8 cellular contexts compared by ENCODE assay signal in genomic region chr15:48507416-48508065, GRCh38.
DNase-seq lines count a peak whose midpoint lies in the region; ATAC-seq and TF ChIP-seq lines count a peak whose summit lies in the region.

No MANE protein-coding gene starts in this region.

- H2AFZ ChIP-seq in KMS-11 (ENCODE audit: low read depth) = no peak overlapping the region

- H4K20me1 ChIP-seq in KMS-11 (ENCODE audit: insufficient read depth) = no peaks in the 10 kb centered on the region

- TF ChIP-seq CTCF in KMS-11 (conservative IDR thresholded peaks at IDR 0.05; ENCODE audit: low read depth, low read length) = peak; percentile 73
- TF ChIP-seq CTCF in VCaP (conservative IDR thresholded peaks at IDR 0.05) = peak; percentile 66
- peak; percentile 38 to 63 (median 50) for TF ChIP-seq CTCF in heart left ventricle (IDR thresholded peaks at IDR 0.05)
- TF ChIP-seq CTCF in gastrocnemius medialis (IDR thresholded peaks at IDR 0.05 in 4 of 5, conservative IDR thresholded peaks at IDR 0.05 in 1 of 5) = peak in 3 of 5 experiments; percentile 28 to 42 (median 30)

- peaks cover 0 to 2% (median 0%) of the 10 kb centered on the region in 12 donors for H3K9me3 ChIP-seq in heart left ventricle
- H3K9me3 ChIP-seq in gastrocnemius medialis = no peaks in the 10 kb centered on the region

- no peak overlapping the region for H3K27ac Mint-ChIP-seq in activated CD4-positive, alpha-beta T cell treated with anti-CD3 and anti-CD28 coated beads, Interleukin-2, amount 10 ng/mL, durations not matched to agents 7 days and 5 days

- no peaks in the 10 kb centered on the region for H3K4me1 Mint-ChIP-seq in activated CD4-positive, alpha-beta T cell treated with anti-CD3 and anti-CD28 coated beads, Interleukin-2, amount 10 ng/mL, durations not matched to agents 7 days and 5 days

- H3K9me3 Mint-ChIP-seq in activated CD4-positive, alpha-beta T cell treated with anti-CD3 and anti-CD28 coated beads, Interleukin-2, amount 10 ng/mL, durations not matched to agents 7 days and 5 days = no peaks in the 10 kb centered on the region

- H3K27ac ChIP-seq in KMS-11 (no peak overlapping the region), VCaP (0 out of 2 replicates have a peak overlapping the region, but pooled peaks have one; percentile 11), heart left ventricle (no peak overlapping the region), gastrocnemius medialis (no peak overlapping the region)

- no peak overlapping the region for H3K4me2 ChIP-seq in KMS-11

- in situ Hi-C loops in gastrocnemius medialis (cut with MboI; ENCODE audit: low sequenced_read_pairs in 4 of 4) = no loop called here

- H3K4me1 ChIP-seq in KMS-11 (ENCODE audit: low read depth, poor library complexity, severe bottlenecking) (no peaks in the 10 kb centered on the region), heart left ventricle (peaks cover 0 to 16% (median 0%) of the 10 kb centered on the region in 12 donors), gastrocnemius medialis (no peaks in the 10 kb centered on the region)

- H3K36me3 ChIP-seq in KMS-11 (ENCODE audit: insufficient read depth) (no peaks in the 10 kb centered on the region), heart left ventricle (peaks cover 0 to 96% (median 41%) of the 10 kb centered on the region in 9 donors), gastrocnemius medialis (no peaks in the 10 kb centered on the region)

- H3K79me2 ChIP-seq in KMS-11 (ENCODE audit: insufficient read depth, low read depth) = no peaks in the 10 kb centered on the region

- H3K36me3 Mint-ChIP-seq in activated CD4-positive, alpha-beta T cell treated with anti-CD3 and anti-CD28 coated beads, Interleukin-2, amount 10 ng/mL, durations not matched to agents 7 days and 5 days (ENCODE audit: low read depth) = no peaks in the 10 kb centered on the region

- H3K4me3 ChIP-seq in KMS-11 (IDR thresholded peaks at IDR 0.05; ENCODE audit: insufficient read depth, low read depth, low read length) = no peak overlapping the region
- H3K4me3 ChIP-seq in heart left ventricle = no peak overlapping the region
- H3K4me3 ChIP-seq in gastrocnemius medialis = no peak overlapping the region

- H3K27me3 Mint-ChIP-seq in activated CD4-positive, alpha-beta T cell treated with anti-CD3 and anti-CD28 coated beads, Interleukin-2, amount 10 ng/mL, durations not matched to agents 7 days and 5 days = peaks cover 2% of the 10 kb centered on the region

- TF ChIP-seq POLR2A in heart left ventricle (IDR thresholded peaks at IDR 0.05) (no peak), gastrocnemius medialis (IDR thresholded peaks at IDR 0.05) (no peak)

- intact Hi-C loops in heart left ventricle (cut with DNase I) = loop anchor here in 8 of 10 donors (5.0 to 10.0 kb wide), 4 partner anchors 130 to 140 kb away; partner anchors contain the start of gene FBN1 (in 6 of the 8)
- intact Hi-C loops in gastrocnemius medialis (cut with DNase I; ENCODE audit: low total_unique reads) = loop anchor here (10.0 kb wide), 1 partner anchor 137 kb away; the partner anchor contains the start of gene FBN1

- ATAC-seq in GM21576 (IDR thresholded peaks at IDR 0.05; ENCODE audit: unreplicated experiment) (peak; percentile 85), heart left ventricle (peak in 2 of 4 donors; percentile 39 to 55), gastrocnemius medialis (no peak)

- no peak overlapping the region for H3K9ac ChIP-seq in KMS-11

- H3K27me3 ChIP-seq in KMS-11 (ENCODE audit: insufficient read depth, low read depth) (no peaks in the 10 kb centered on the region), heart left ventricle (no peaks in the 10 kb centered on the region), gastrocnemius medialis (no peaks in the 10 kb centered on the region)

- CTCF ChIA-PET in activated CD4-positive, alpha-beta T cell treated with anti-CD3 and anti-CD28 coated beads, Interleukin-2, amount 10 ng/mL, durations not matched to agents 7 days and 5 days (lab: Charles Lee) = interaction anchor here (1.3 kb wide), 1 partner anchor 96 kb away, joined by 4 read pairs; no protein-coding TSS in a partner anchor

- DNase-seq in activated CD4-positive, alpha-beta T cell treated with anti-CD3 and anti-CD28 coated beads, Interleukin-2, amount 10 ng/mL, durations not matched to agents 7 days and 5 days = peak; percentile 15
- no peak for DNase-seq in activated CD4-positive, alpha-beta T cell treated with anti-CD3 and anti-CD28 coated beads, Interleukin-2, amount 50 U/mL, for 48 hours
- no peak for DNase-seq in heart left ventricle
- DNase-seq in gastrocnemius medialis = no peak
- DNase-seq in middle frontal gyrus (ENCODE audit: extremely low spot score, low spot score) = no peak

- POLR2A ChIA-PET in activated CD4-positive, alpha-beta T cell treated with anti-CD3 and anti-CD28 coated beads, Interleukin-2, amount 10 ng/mL, durations not matched to agents 7 days and 5 days (lab: Charles Lee) = no interaction called here

- 21 to 49% (median 48%) methylated on average over 2 of the region's 2 CpGs for WGBS in heart left ventricle, 4 donors

- H3K4me3 Mint-ChIP-seq in activated CD4-positive, alpha-beta T cell treated with anti-CD3 and anti-CD28 coated beads, Interleukin-2, amount 10 ng/mL, durations not matched to agents 7 days and 5 days = no peak overlapping the region
